17 cellular contexts compared by ENCODE assay signal in the genomic region with DNA sequence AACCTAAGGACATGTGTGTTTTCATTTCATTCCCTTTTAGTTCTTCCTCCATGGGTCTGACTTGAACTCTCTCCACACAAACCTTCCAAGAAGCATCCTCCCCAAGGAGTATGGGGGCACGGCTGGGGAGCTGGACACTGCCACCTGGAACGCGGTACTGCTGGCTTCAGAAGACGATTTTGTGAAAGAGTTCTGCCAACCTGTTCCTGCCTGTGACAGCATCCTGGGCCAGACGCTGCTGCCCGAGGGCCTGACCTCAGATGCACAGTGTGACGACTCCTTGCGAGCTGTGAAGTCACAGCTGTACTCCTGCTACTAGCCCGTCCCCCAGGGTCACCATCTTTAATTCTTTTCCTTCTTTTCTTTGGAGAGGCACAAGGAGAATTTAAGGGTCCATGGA.
"Had no signal": no experiment of that assay in that cellular context is flagged by ENCODE, and none has a peak within 500 bp of the region (broad histone marks: within the 10 kb centered on the region; RNA-seq: fewer than 3 reads in every experiment).

No MANE protein-coding gene starts in this region.

- H3K4me1 Mint-ChIP-seq: neural progenitor cell had no signal

- H3K9me3 ChIP-seq: left lung, pancreas, transverse colon had no signal

- H3K4me2 ChIP-seq: neural progenitor cell had no signal

- H3K27ac Mint-ChIP-seq: activated naive CD8-positive, alpha-beta T cell treated with anti-CD3 and anti-CD28 coated beads, Interleukin-2, amount 10 ng/mL, durations not matched to agents 7 days and 5 days; neural progenitor cell had no signal

- H3K4me1 ChIP-seq: neural progenitor cell, pancreas had no signal

- H3K9ac ChIP-seq: neural progenitor cell had no signal

- H3K36me3 ChIP-seq: neural progenitor cell had no signal

- H2AFZ ChIP-seq: neural progenitor cell had no signal

- H3K27ac ChIP-seq: brain microvascular endothelial cell, left lung, neural progenitor cell, pancreas, transverse colon had no signal

- H3K4me3 ChIP-seq: left lung, neural progenitor cell, pancreas, transverse colon had no signal

- H3K27me3 ChIP-seq: brain microvascular endothelial cell, left lung, neural progenitor cell, pancreas, transverse colon had no signal

- H3K27me3 Mint-ChIP-seq: activated naive CD8-positive, alpha-beta T cell treated with anti-CD3 and anti-CD28 coated beads, Interleukin-2, amount 10 ng/mL, durations not matched to agents 7 days and 5 days; naive B cell had no signal

- H3K4me3 Mint-ChIP-seq: activated naive CD8-positive, alpha-beta T cell treated with anti-CD3 and anti-CD28 coated beads, Interleukin-2, amount 10 ng/mL, durations not matched to agents 7 days and 5 days; naive B cell; neural progenitor cell had no signal

- H3K9me3 Mint-ChIP-seq: activated naive CD8-positive, alpha-beta T cell treated with anti-CD3 and anti-CD28 coated beads, Interleukin-2, amount 10 ng/mL, durations not matched to agents 7 days and 5 days; naive B cell; neural progenitor cell had no signal

- DNase-seq: activated CD4-positive, CD25-positive, alpha-beta regulatory T cell treated with anti-CD3 and anti-CD28 coated beads, Interleukin-2, amount 50 U/mL, for 72 hours; activated CD8-positive, alpha-beta memory T cell treated with anti-CD3 and anti-CD28 coated beads, Interleukin-2, amount 50 U/mL, for 48 hours; activated naive CD8-positive, alpha-beta T cell treated with anti-CD3 and anti-CD28 coated beads, Interleukin-2, amount 10 ng/mL, durations not matched to agents 7 days and 5 days; anterior cingulate cortex; brain microvascular endothelial cell; cerebellar nuclear complex; effector CD8-positive, alpha-beta T cell; foreskin fibroblast; glutamatergic neuron; hypothalamus; kidney; left lung; naive B cell; pancreas; stimulated activated CD4-positive, alpha-beta T cell treated with anti-CD3 and anti-CD28 coated beads, Interleukin-1b, Interleukin-23, amount 100 ng/mL, for 48 hours; transverse colon had no signal

- ATAC-seq: left lung, pancreas had no signal
